In the genomic region with DNA sequence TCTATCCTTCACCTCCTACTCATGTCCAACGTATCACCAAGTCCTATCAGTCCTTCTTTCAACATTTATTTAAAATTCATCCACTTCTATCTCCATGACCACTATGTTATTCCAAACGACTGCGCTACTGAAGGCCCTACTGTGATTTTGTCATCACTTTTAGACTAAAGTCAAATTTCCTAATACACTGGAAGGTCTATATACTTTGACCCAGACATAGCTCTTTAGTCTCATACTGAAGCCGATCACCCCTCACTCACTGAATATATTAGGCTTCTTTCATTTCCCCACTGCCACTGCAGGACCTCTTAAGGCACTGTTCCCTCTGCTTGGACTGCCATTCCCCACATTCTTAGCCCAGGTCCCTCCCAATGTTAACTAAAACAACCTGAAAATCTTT, we compare ENCODE assay signal across 22 cellular contexts. TPM values are rescaled to one million over a fixed set of nuclear protein-coding genes. Genes with fewer than 3 reads are reported as not detected.
A peak's percentile ranks its signal among the peaks of the same experiment; 100 is the strongest.
DNase-seq lines count a peak whose midpoint lies in the region; ATAC-seq, FAIRE-seq and TF ChIP-seq lines count a peak whose summit lies in the region.
"Had no signal": no experiment of that assay in that cellular context is flagged by ENCODE, and none has a peak within 500 bp of the region (broad histone marks: within the 10 kb centered on the region; RNA-seq: fewer than 3 reads in every experiment).

No MANE protein-coding gene starts in this region.

- no peak for TF ChIP-seq EP300 in upper lobe of left lung (IDR thresholded peaks at IDR 0.05)

- FAIRE-seq in kidney (lab: Jason Lieb, UNC): no peak
- FAIRE-seq: GM12878, GM19239, H54 had no signal

- POLR2A ChIA-PET in WTC11 (lab: Charles Lee): no interaction called here

- H3K4me2 ChIP-seq in GM23338 (no peak overlapping the region), osteoblast (ENCODE audit: insufficient read depth, low read length) (no peak overlapping the region)
- H3K4me2 ChIP-seq: BLaER1 had no signal

- DNase-seq in GM23338 (ENCODE audit: low spot score) (peak; percentile 15), WTC11 (ENCODE audit: low spot score) (no peak), upper lobe of left lung (no peak), kidney (no peak), osteoblast (ENCODE audit: insufficient read length, low spot score, missing footprints) (no peak)
- DNase-seq: 8988T; Calu3; CD4-positive, alpha-beta memory T cell; DMS79 treated with DMSO at 0.1 percent for 48 hours; GF-D8; GM23248; HCEC 1CT had no signal

- TF ChIP-seq CTCF in GM23338 (conservative IDR thresholded peaks at IDR 0.05; ENCODE audit: low read depth in 2 of 2) (no peak), WTC11 (IDR thresholded peaks at IDR 0.05) (no peak), liver (IDR thresholded peaks at IDR 0.05; ENCODE audit: low read depth, low read length, missing input control) (no peak), upper lobe of left lung (IDR thresholded peaks at IDR 0.05) (no peak), kidney (IDR thresholded peaks at IDR 0.05; ENCODE audit: borderline replicate concordance, extremely low read depth, insufficient read depth) (no peak), osteoblast (IDR thresholded peaks at IDR 0.05; ENCODE audit: extremely low read depth, low read depth, low read length) (no peak)

- CTCF ChIA-PET in WTC11 (lab: Charles Lee): no interaction called here

- no peak overlapping the region for H3K4me3 Mint-ChIP-seq in GM23338
- H3K4me3 Mint-ChIP-seq in WTC11: no peak overlapping the region
- H3K4me3 Mint-ChIP-seq: CD14-positive monocyte; CD4-positive, alpha-beta memory T cell; IgD-negative memory B cell had no signal

- intact Hi-C loops in kidney (cut with DNase I): no loop called here

- H4K20me1 ChIP-seq in GM23338 (replicated peaks; ENCODE audit: insufficient read depth): no peaks in the 10 kb centered on the region
- H4K20me1 ChIP-seq in osteoblast (ENCODE audit: insufficient read depth, low read length): no peaks in the 10 kb centered on the region
- H4K20me1 ChIP-seq: BLaER1 had no signal

- no peaks in the 10 kb centered on the region for H3K4me1 ChIP-seq in GM23338 (ENCODE audit: insufficient read depth)
- H3K4me1 ChIP-seq in liver (ENCODE audit: control insufficient read depth in 4 of 4, insufficient read depth in 4 of 4, low read length in 3 of 4): peaks cover 8 to 52% (median 36%) of the 10 kb centered on the region in 4 donors
- no peaks in the 10 kb centered on the region for H3K4me1 ChIP-seq in upper lobe of left lung
- H3K4me1 ChIP-seq in kidney (ENCODE audit: control insufficient read depth in 1 of 2, insufficient read depth in 1 of 2, low read depth in 1 of 2, low read length in 2 of 2): no peaks in the 10 kb centered on the region
- no peaks in the 10 kb centered on the region for H3K4me1 ChIP-seq in osteoblast (ENCODE audit: insufficient read depth, low read length)
- H3K4me1 ChIP-seq: BLaER1 had no signal

- H3K9ac ChIP-seq in liver (ENCODE audit: low read depth in 1 of 2, low read length in 2 of 2) (peak overlapping the region; percentile 78 to 99), kidney (ENCODE audit: low read length in 2 of 2) (no peak overlapping the region)
- H3K9ac ChIP-seq: BLaER1, GM23248 had no signal

- H3K27me3 Mint-ChIP-seq in GM23338 (ENCODE audit: insufficient read depth, low read depth, poor library complexity) (no peaks in the 10 kb centered on the region), WTC11 (ENCODE audit: low read depth) (no peaks in the 10 kb centered on the region)
- H3K27me3 Mint-ChIP-seq: IgD-negative memory B cell had no signal

- H3K36me3 ChIP-seq in GM23338 (ENCODE audit: insufficient read depth): no peaks in the 10 kb centered on the region
- H3K36me3 ChIP-seq in liver (ENCODE audit: control insufficient read depth in 4 of 4, insufficient read depth in 3 of 4, low read depth in 1 of 4, low read length in 3 of 4): peaks cover 0 to 7% (median 0%) of the 10 kb centered on the region in 4 donors
- no peaks in the 10 kb centered on the region for H3K36me3 ChIP-seq in upper lobe of left lung
- H3K36me3 ChIP-seq in kidney (ENCODE audit: control insufficient read depth in 1 of 2, insufficient read depth in 2 of 2, low read length in 2 of 2): no peaks in the 10 kb centered on the region
- no peaks in the 10 kb centered on the region for H3K36me3 ChIP-seq in osteoblast (ENCODE audit: insufficient read depth, low read length)
- H3K36me3 ChIP-seq: BLaER1 had no signal

- no peaks in the 10 kb centered on the region for H3F3A ChIP-seq in GM23338 (replicated peaks; ENCODE audit: low read depth)

- H3K27ac ChIP-seq in GM23338 (ENCODE audit: low read depth): no peak overlapping the region
- H3K27ac ChIP-seq in liver (ENCODE audit: low read depth in 1 of 2, low read length in 2 of 2): peak overlapping the region; percentile 71 to 74
- H3K27ac ChIP-seq in upper lobe of left lung: no peak overlapping the region
- H3K27ac ChIP-seq in kidney (ENCODE audit: low read depth in 2 of 2, low read length in 2 of 2): no peak overlapping the region
- H3K27ac ChIP-seq in osteoblast (ENCODE audit: low read depth, low read length): no peak overlapping the region
- H3K27ac ChIP-seq: BLaER1, GM23248, HL-60 had no signal

- H3K9me3 ChIP-seq in liver (ENCODE audit: control insufficient read depth in 4 of 4, low read length in 3 of 4) (no peaks in the 10 kb centered on the region), upper lobe of left lung (no peaks in the 10 kb centered on the region), kidney (ENCODE audit: control insufficient read depth in 1 of 2, low read length in 2 of 2) (no peaks in the 10 kb centered on the region), osteoblast (ENCODE audit: low read depth, low read length) (no peaks in the 10 kb centered on the region)
- H3K9me3 ChIP-seq: BLaER1 had no signal

- H3K27me3 ChIP-seq in GM23338 (ENCODE audit: insufficient read depth): no peaks in the 10 kb centered on the region
- no peaks in the 10 kb centered on the region for H3K27me3 ChIP-seq in liver (ENCODE audit: control insufficient read depth in 4 of 4, insufficient read depth in 4 of 4, low read length in 3 of 4)
- no peaks in the 10 kb centered on the region for H3K27me3 ChIP-seq in upper lobe of left lung
- H3K27me3 ChIP-seq in osteoblast (ENCODE audit: insufficient read depth, low read length): no peaks in the 10 kb centered on the region
- H3K27me3 ChIP-seq: BLaER1 had no signal

- H3K9me2 ChIP-seq in GM23338 (ENCODE audit: insufficient read depth): no peaks in the 10 kb centered on the region

- ATAC-seq in GM23338 (no peak), WTC11 (0 out of 2 replicates have a peak, but pooled peaks have one; percentile 26), upper lobe of left lung (ENCODE audit: low FRiP score in 2 of 2) (no peak), HG03280 (IDR thresholded peaks at IDR 0.05; ENCODE audit: unreplicated experiment) (no peak)
- ATAC-seq: GM12878 had no signal

- no peaks in the 10 kb centered on the region; the same call in 2 of the 3 replicates for H3K9me3 Mint-ChIP-seq in GM23338
- H3K9me3 Mint-ChIP-seq in WTC11: peaks cover 15% of the 10 kb centered on the region; the same call in 1 of the 2 replicates
- H3K9me3 Mint-ChIP-seq: CD4-positive, alpha-beta memory T cell had no signal

- no peak for TF ChIP-seq POLR2A in upper lobe of left lung (IDR thresholded peaks at IDR 0.05)

- H3K79me2 ChIP-seq in GM23338 (replicated peaks; ENCODE audit: insufficient read depth) (no peaks in the 10 kb centered on the region), osteoblast (ENCODE audit: insufficient read depth, low read length) (no peaks in the 10 kb centered on the region)

- no peak overlapping the region for H3K27ac Mint-ChIP-seq in GM23338
- no peak overlapping the region for H3K27ac Mint-ChIP-seq in WTC11
- H3K27ac Mint-ChIP-seq: CD14-positive monocyte; CD4-positive, alpha-beta memory T cell; IgD-negative memory B cell had no signal

- H3K4me3 ChIP-seq in GM23338 (no peak overlapping the region), liver (ENCODE audit: low read depth in 1 of 3, low read length in 3 of 3) (peak overlapping the region; percentile 28 to 92 (median 56)), upper lobe of left lung (no peak overlapping the region), kidney (ENCODE audit: low read length in 2 of 2) (no peak overlapping the region), osteoblast (ENCODE audit: insufficient read depth, low read length) (no peak overlapping the region)
- H3K4me3 ChIP-seq: BLaER1, GM12878, GM23248 had no signal

- H3K4me1 Mint-ChIP-seq in GM23338: no peaks in the 10 kb centered on the region
- H3K4me1 Mint-ChIP-seq in WTC11: no peaks in the 10 kb centered on the region
- H3K4me1 Mint-ChIP-seq: CD14-positive monocyte, IgD-negative memory B cell had no signal

- H3K36me3 Mint-ChIP-seq in GM23338 (ENCODE audit: low read depth) (peaks cover 5% of the 10 kb centered on the region; the same call in 1 of the 3 replicates), WTC11 (no peaks in the 10 kb centered on the region)
- H3K36me3 Mint-ChIP-seq: CD14-positive monocyte; CD4-positive, alpha-beta memory T cell had no signal

- H2AFZ ChIP-seq in GM23338 (no peak overlapping the region), osteoblast (ENCODE audit: low read length) (no peak overlapping the region)
- H2AFZ ChIP-seq: GM23248 had no signal

- TF ChIP-seq RAD21 in liver (IDR thresholded peaks at IDR 0.05): peak in 1 of 2 donors; percentile 16

- 35% methylated on average over 4 of the region's 4 CpGs for WGBS in liver
- 83 to 85% methylated on average over 4 of the region's 4 CpGs for WGBS in upper lobe of left lung, 2 donors

TF ChIP-seq in WTC11, 78 proteins besides CTCF, POLR2A, EP300 and RAD21 (continues in another document):
- TF ChIP-seq ZNF423 (CRISPR knock-in tag; IDR thresholded peaks at IDR 0.05) (no peak), CBFB (CRISPR knock-in tag; IDR thresholded peaks at IDR 0.05; ENCODE audit: low read depth) (no peak)

TF ChIP-seq in liver, 16 proteins besides CTCF, POLR2A, EP300 and RAD21 (continues in another document):
- TF ChIP-seq YY1 (IDR thresholded peaks at IDR 0.05): no peak
- peak; percentile 66 to 68 for TF ChIP-seq HNF4A (conservative IDR thresholded peaks at IDR 0.05)
- peak in 1 of 2 donors; percentile 27 for TF ChIP-seq RXRA (IDR thresholded peaks at IDR 0.05)
- no peak for TF ChIP-seq HNF4G (IDR thresholded peaks at IDR 0.05)
- peak; percentile 8 for TF ChIP-seq SP1 (IDR thresholded peaks at IDR 0.05)
- TF ChIP-seq NR2F2 (IDR thresholded peaks at IDR 0.05): no peak

RNA-seq across cellular contexts. Expression of a gene that starts 25.6 kb away (rescaled TPM):
- total RNA-seq in GM23338 (2014; rRNA removed; shearing (Covaris generic)): 12.5 and 13.3 TPM in 2 replicates
- 5.8 and 6.2 TPM in 2 replicates for polyA plus RNA-seq in GM23338 (2016; fragmentation: Nextera tagmentation; extraction: Ambion mirVana)
- total RNA-seq in WTC11 (2021): 6.1 to 12.6 TPM (median 12.1 TPM) in 3 replicates
- 100 to 1,000 TPM; 219 to 389 TPM for total RNA-seq in liver
- polyA plus RNA-seq in liver: 100 to 1,000 TPM in 1 of 2 donors, 10 to 100 TPM in 1; 92.0 to 120 TPM
- under 1 TPM in 3 of 6 donors, not detected in 3; 0.49 to 0.81 (median 0.60) TPM for total RNA-seq in upper lobe of left lung
- total RNA-seq in kidney: 0.66 TPM
- polyA plus RNA-seq in kidney (ENCODE audit: insufficient read depth, low read depth, low replicate concordance): 7.4 TPM
- total RNA-seq in osteoblast: 0.72 and 1.2 TPM in 2 replicates
- total RNA-seq: CD4-positive, alpha-beta memory T cell; HT1080 had no signal
- polyA plus RNA-seq: CD14-positive monocyte; CD4-positive, alpha-beta memory T cell; IgD-negative memory B cell had no signal

Comparison
In these comparisons a context has a peak if more than half of its experiments do, and no peak if none do; other contexts are left out.
1. H3K27ac ChIP-seq: peak in liver (2 of 2); none in GM23338 (single experiment), upper lobe of left lung (0 of 4), kidney (0 of 2) and osteoblast (single experiment).
2. H3K4me3 ChIP-seq: peak in liver (3 of 3); none in GM23338 (single experiment), upper lobe of left lung (0 of 4), kidney (0 of 2) and osteoblast (single experiment).
3. H3K9ac ChIP-seq: peak in liver (2 of 2); none in kidney (0 of 2).
4. RNA of a gene that starts 25.6 kb away (total RNA-seq): 219 to 389 TPM in liver; 12.5 to 13.3 TPM in GM23338, 6.1 to 12.6 TPM in WTC11, 0.72 to 1.2 TPM in osteoblast, 0.66 TPM in kidney (single experiment) and 0.49 to 0.81 TPM in upper lobe of left lung; every median in the first group is over 10 times any median in the second.